ENCODE assay signal across 24 cellular contexts in the genomic region with DNA sequence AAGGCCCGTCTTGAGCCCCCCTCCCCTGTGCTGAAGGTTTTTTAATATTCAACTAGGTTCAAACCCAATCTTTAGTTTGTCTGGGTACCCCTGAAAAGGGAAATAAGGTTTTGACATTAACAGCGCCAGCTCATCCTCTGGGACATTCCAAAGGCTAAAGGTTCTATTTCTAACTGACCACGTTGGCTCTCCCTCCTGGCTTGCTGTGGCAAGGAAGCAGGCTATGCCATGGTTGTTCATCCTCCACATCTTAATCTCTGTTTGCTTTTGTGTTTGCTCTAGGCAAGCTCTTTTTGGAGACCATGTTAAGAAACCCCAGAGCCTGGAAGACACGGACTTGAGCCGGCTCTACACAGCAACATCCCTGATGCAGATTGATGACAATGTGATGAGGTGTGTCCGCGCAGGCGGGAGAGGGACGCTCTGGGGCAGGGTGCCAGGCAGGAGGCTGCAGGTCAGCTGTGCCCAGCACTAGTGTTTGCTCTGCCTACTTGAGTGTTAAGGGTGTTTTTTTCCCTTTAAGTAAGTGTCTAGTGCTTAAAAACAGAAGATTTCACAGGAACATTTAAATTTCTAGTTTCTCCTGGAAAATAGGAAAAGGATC. TPM values are rescaled to one million over a fixed set of nuclear protein-coding genes. Genes with fewer than 3 reads are reported as not detected.
A peak's percentile ranks its signal among the peaks of the same experiment; 100 is the strongest.
DNase-seq lines count a peak whose midpoint lies in the region; ATAC-seq lines count a peak whose summit lies in the region.
"Had no signal": no experiment of that assay in that cellular context is flagged by ENCODE, and none has a peak within 500 bp of the region (broad histone marks: within the 10 kb centered on the region; RNA-seq: fewer than 3 reads in every experiment).

No MANE protein-coding gene starts in this region.

- ATAC-seq in HG03457 (IDR thresholded peaks at IDR 0.05; ENCODE audit: unreplicated experiment) (no peak), left ventricle myocardium superior (no peak)
- ATAC-seq: activated T-cell treated with anti-CD3 and anti-CD28 coated beads, Interleukin-2, amount 50 U/mL, for 4 hours; esophagus mucosa; gastrocnemius medialis had no signal

- H3K27ac ChIP-seq in cingulate gyrus (ENCODE audit: low read depth, low read length), result peak overlapping the region; percentile 57
- H3K27ac ChIP-seq: gastrocnemius medialis, transverse colon had no signal

- peaks cover 33% of the 10 kb centered on the region for H3K36me3 ChIP-seq in MG63

- no peaks in the 10 kb centered on the region for H3K9me3 ChIP-seq in MG63
- H3K9me3 ChIP-seq: gastrocnemius medialis, transverse colon had no signal

- DNase-seq in NCI-H1092 treated with DMSO at 0.1 percent for 48 hours (lab: John Stamatoyannopoulos, UW), result peak; percentile 31
- no peak for DNase-seq in NCI-H1092 (lab: John Stamatoyannopoulos, UW)
- DNase-seq in MG63, result peak; percentile 36
- DNase-seq in renal cortical epithelial cell (ENCODE audit: low read depth), result peak; percentile 64
- no peak for DNase-seq in activated CD8-positive, alpha-beta memory T cell treated with anti-CD3 and anti-CD28 coated beads, Interleukin-2, amount 50 U/mL, for 48 hours
- DNase-seq in left ventricle myocardium superior, result no peak
- DNase-seq: 8988T; activated CD8-positive, alpha-beta memory T cell treated with anti-CD3 and anti-CD28 coated beads for 24 hours; activated T-cell treated with anti-CD3 and anti-CD28 coated beads, Interleukin-2, amount 50 U/mL, for 4 hours; AML-193; effector CD8-positive, alpha-beta T cell; gastrocnemius medialis; hypothalamus; islet precursor cell; NCI-H69; nucleus accumbens; stimulated activated CD4-positive, alpha-beta T cell treated with anti-CD3 and anti-CD28 coated beads, Interleukin-2, amount 100 ng/mL, for 48 hours; transverse colon had no signal

- no peak overlapping the region for H3K4me3 ChIP-seq in MG63
- H3K4me3 ChIP-seq: gastrocnemius medialis, transverse colon had no signal

- intact Hi-C loops in left ventricle myocardium superior (cut with micrococcal nuclease), result no loop called here

- H3K27me3 ChIP-seq in MG63, result no peaks in the 10 kb centered on the region
- H3K27me3 ChIP-seq: gastrocnemius medialis, transverse colon had no signal

RNA-seq across cellular contexts. Expression of a gene that starts 33.4 kb away (rescaled TPM):
- not detected in 2 replicates for total RNA-seq in MG63 (2014; rRNA removed; shearing (Covaris generic); ENCODE audit: low replicate concordance)
- not detected in 2 replicates for total RNA-seq in renal cortical epithelial cell
- not detected for total RNA-seq in left ventricle myocardium superior
- total RNA-seq: activated T-cell treated with anti-CD3 and anti-CD28 coated beads, Interleukin-2, amount 50 U/mL, for 4 hours; chondrocyte; Daoy; esophagus mucosa; gastrocnemius medialis; H1; transverse colon had no signal

RNA-seq across cellular contexts. Expression of a gene that starts 55.8 kb away (rescaled TPM):
- total RNA-seq in MG63 (2014; rRNA removed; shearing (Covaris generic); ENCODE audit: low replicate concordance), result 34.4 and 52.5 TPM in 2 replicates
- total RNA-seq in renal cortical epithelial cell (7.4 and 32.1 TPM in 2 replicates), left ventricle myocardium superior (1.9 TPM)

Comparison
In these comparisons a context has a peak if more than half of its experiments do, and no peak if none do; other contexts are left out.
1. DNase-seq: peak in NCI-H1092 treated with DMSO at 0.1 percent for 48 hours (single experiment), MG63 (single experiment) and renal cortical epithelial cell (single experiment); none in NCI-H1092 (single experiment), activated CD8-positive, alpha-beta memory T cell treated with anti-CD3 and anti-CD28 coated beads, Interleukin-2, amount 50 U/mL, for 48 hours (single experiment) and left ventricle myocardium superior (single experiment).